Comparison of ENCODE assay signal across 1 cellular context in genomic region chr6:53432318-53433161, GRCh38.
A peak's percentile ranks its signal among the peaks of the same experiment; 100 is the strongest.
TF ChIP-seq lines count a peak whose summit lies in the region.

No MANE protein-coding gene starts in this region.

TF ChIP-seq in HepG2, 621 proteins besides CTCF, POLR2A, EP300 and RAD21 (continued from another document and continues in another):
- TF ChIP-seq NR2F2 (IDR thresholded peaks at IDR 0.05; ENCODE audit: borderline replicate concordance, low read depth) (peak; percentile 93), KDM6A (CRISPR knock-in tag; IDR thresholded peaks at IDR 0.05; ENCODE audit: low read depth) (no peak), SOX13 (IDR thresholded peaks at IDR 0.05) (peak; percentile 57; the same call in 1 of the 2 replicates), SOX13 (CRISPR knock-in tag; conservative IDR thresholded peaks at IDR 0.05 in 1 of 2, IDR thresholded peaks at IDR 0.05 in 1 of 2) (peak in 1 of 2 experiments; percentile 90; a peak in 2 of 4 replicates), TARDBP (CRISPR knock-in tag; IDR thresholded peaks at IDR 0.05) (peak; percentile 36; the same call in 1 of the 2 replicates), FOXP4 (CRISPR knock-in tag; IDR thresholded peaks at IDR 0.05) (peak; percentile 82), SKIL (CRISPR knock-in tag; IDR thresholded peaks at IDR 0.05; ENCODE audit: borderline replicate concordance) (peak; percentile 56), LCORL (IDR thresholded peaks at IDR 0.05) (0 out of 2 replicates have a peak, but pooled peaks have one; percentile 14), LCORL (CRISPR knock-in tag; IDR thresholded peaks at IDR 0.05) (peak; percentile 20; the same call in 1 of the 2 replicates), E2F2 (CRISPR knock-in tag; IDR thresholded peaks at IDR 0.05; ENCODE audit: borderline replicate concordance) (no peak), CREB1 (IDR thresholded peaks at IDR 0.05) (0 out of 2 replicates have a peak, but pooled peaks have one; percentile 16), CREB1 (CRISPR knock-in tag; IDR thresholded peaks at IDR 0.05) (peak; percentile 45; the same call in 1 of the 2 replicates), ZNF629 (CRISPR knock-in tag; conservative IDR thresholded peaks at IDR 0.05) (0 out of 2 replicates have a peak, but pooled peaks have one; percentile 22), ATF2 (CRISPR knock-in tag; IDR thresholded peaks at IDR 0.05) (no peak), KAT8 (CRISPR knock-in tag; IDR thresholded peaks at IDR 0.05) (peak; percentile 63), CCDC6 (CRISPR knock-in tag; IDR thresholded peaks at IDR 0.05) (no peak), GMEB1 (CRISPR knock-in tag; IDR thresholded peaks at IDR 0.05; ENCODE audit: borderline replicate concordance) (no peak), ZFY (CRISPR knock-in tag; IDR thresholded peaks at IDR 0.05) (no peak), ZNF281 (CRISPR knock-in tag; IDR thresholded peaks at IDR 0.05; ENCODE audit: borderline replicate concordance) (peak; percentile 8; the same call in 1 of the 2 replicates), PRDM15 (CRISPR knock-in tag; IDR thresholded peaks at IDR 0.05) (no peak), RARA (CRISPR knock-in tag; IDR thresholded peaks at IDR 0.05) (peak; percentile 93), BCLAF1 (IDR thresholded peaks at IDR 0.05) (no peak), MIXL1 (CRISPR knock-in tag; IDR thresholded peaks at IDR 0.05) (peak; percentile 43; the same call in 1 of the 2 replicates), SYNCRIP (IDR thresholded peaks at IDR 0.05; ENCODE audit: insufficient read depth, low read depth, low read length) (no peak), ATRX (CRISPR knock-in tag; IDR thresholded peaks at IDR 0.05; ENCODE audit: borderline replicate concordance) (no peak), RORA (CRISPR knock-in tag; IDR thresholded peaks at IDR 0.05) (no peak), CEBPB (IDR thresholded peaks at IDR 0.05; ENCODE audit: borderline replicate concordance, low read depth, low read length) (peak; percentile 95), HMG20B (CRISPR knock-in tag; conservative IDR thresholded peaks at IDR 0.05) (peak; percentile 85), RXRA (CRISPR knock-in tag; IDR thresholded peaks at IDR 0.05) (peak; percentile 78; the same call in 1 of the 2 replicates), MXD3 (CRISPR knock-in tag; IDR thresholded peaks at IDR 0.05) (no peak), ZBTB37 (CRISPR knock-in tag; IDR thresholded peaks at IDR 0.05) (no peak), ISL2 (CRISPR knock-in tag; IDR thresholded peaks at IDR 0.05) (peak; percentile 62; the same call in 1 of the 2 replicates), ZNF180 (CRISPR knock-in tag; IDR thresholded peaks at IDR 0.05; ENCODE audit: borderline replicate concordance, low read depth) (no peak)
